Comparison of ENCODE assay signal across 8 cellular contexts in genomic region chrX:24464498-24464835, GRCh38. TPM values are rescaled to one million over a fixed set of nuclear protein-coding genes. Genes with fewer than 3 reads are reported as not detected.
DNase-seq lines count a peak whose midpoint lies in the region; ATAC-seq and TF ChIP-seq lines count a peak whose summit lies in the region.

No MANE protein-coding gene starts in this region.

- 0 out of 2 replicates have a peak, but pooled peaks cover 13% of the 10 kb centered on the region for H4K20me1 ChIP-seq in BLaER1
- no peaks in the 10 kb centered on the region for H4K20me1 ChIP-seq in MM.1S (ENCODE audit: insufficient read depth, low read length)

- no peaks in the 10 kb centered on the region for H3K36me3 ChIP-seq in BLaER1
- H3K36me3 ChIP-seq in MM.1S (replicated peaks; ENCODE audit: insufficient read depth, low read length): no peaks in the 10 kb centered on the region
- no peaks in the 10 kb centered on the region for H3K36me3 ChIP-seq in ectodermal cell (ENCODE audit: control insufficient read depth, insufficient read depth, low read length)

- ATAC-seq in HG03565 (IDR thresholded peaks at IDR 0.05; ENCODE audit: unreplicated experiment): no peak
- ATAC-seq in HG03342 (IDR thresholded peaks at IDR 0.05; ENCODE audit: unreplicated experiment): no peak

- H3K9me3 Mint-ChIP-seq in neural crest cell: no peaks in the 10 kb centered on the region

- 0 out of 2 replicates have a peak, but pooled peaks cover 6% of the 10 kb centered on the region for H3K79me2 ChIP-seq in MM.1S (ENCODE audit: low read length)

- DNase-seq in MM.1S: no peak
- DNase-seq in neural crest cell (ENCODE audit: low read depth, low spot score): no peak
- no peak for DNase-seq in NCI-H1930 (lab: John Stamatoyannopoulos, UW)
- no peak for DNase-seq in NCI-H69 (lab: John Stamatoyannopoulos, UW)

- no peaks in the 10 kb centered on the region; the same call in 1 of the 2 replicates for H3K27me3 ChIP-seq in BLaER1
- H3K27me3 ChIP-seq in MM.1S (replicated peaks; ENCODE audit: insufficient read depth, low read length): no peaks in the 10 kb centered on the region
- H3K27me3 ChIP-seq in ectodermal cell (ENCODE audit: control insufficient read depth, insufficient read depth, low read length, poor library complexity, severe bottlenecking): no peaks in the 10 kb centered on the region

- H2AFZ ChIP-seq in MM.1S (ENCODE audit: low read length): peak overlapping the region; percentile 56; the same call in 1 of the 2 replicates

- H3K27ac Mint-ChIP-seq in neural crest cell (ENCODE audit: unreplicated experiment): peak overlapping the region; percentile 95

- H3K27ac ChIP-seq in BLaER1 (no peak overlapping the region), MM.1S (ENCODE audit: low read length) (peak overlapping the region; percentile 46; the same call in 1 of the 2 replicates), ectodermal cell (ENCODE audit: insufficient read depth, low read depth, low read length, poor library complexity, severe bottlenecking) (no peak overlapping the region)

- peaks cover 19% of the 10 kb centered on the region for H3K4me1 Mint-ChIP-seq in neural crest cell

- H3K4me2 ChIP-seq in BLaER1 (peak overlapping the region; percentile 63), MM.1S (ENCODE audit: low read depth, low read length) (peak overlapping the region; percentile 68; the same call in 1 of the 2 replicates)

- WGBS in ectodermal cell, 2 experiments: 8 to 12% methylated on average over 5 of the region's 5 CpGs

- H3K4me3 ChIP-seq in BLaER1 (peak overlapping the region; percentile 81), MM.1S (ENCODE audit: low read length) (peak overlapping the region; percentile 67), ectodermal cell (ENCODE audit: insufficient read depth, low read depth, low read length) (peak overlapping the region; percentile 58)

- TF ChIP-seq CTCF in MM.1S (IDR thresholded peaks at IDR 0.05; ENCODE audit: low read length): no peak
- no peak for TF ChIP-seq CTCF in neural crest cell (conservative IDR thresholded peaks at IDR 0.05)

- H3K9me3 ChIP-seq in BLaER1 (no peaks in the 10 kb centered on the region), MM.1S (replicated peaks; ENCODE audit: insufficient read depth, low read length) (no peaks in the 10 kb centered on the region), ectodermal cell (ENCODE audit: control insufficient read depth, low read length) (no peaks in the 10 kb centered on the region)

- H3K36me3 Mint-ChIP-seq in neural crest cell (ENCODE audit: low read depth): no peaks in the 10 kb centered on the region

- H3K9ac ChIP-seq in BLaER1 (0 out of 2 replicates have a peak overlapping the region, but pooled peaks have one; percentile 63), MM.1S (ENCODE audit: low read length) (peak overlapping the region; percentile 62)

- peaks cover 6% of the 10 kb centered on the region for H3K27me3 Mint-ChIP-seq in neural crest cell (ENCODE audit: low read depth)

- H3K4me1 ChIP-seq in BLaER1 (peaks cover 26% of the 10 kb centered on the region), MM.1S (ENCODE audit: low read length) (0 out of 2 replicates have a peak, but pooled peaks cover 5% of the 10 kb centered on the region), ectodermal cell (ENCODE audit: control insufficient read depth, insufficient read depth, low read length) (no peaks in the 10 kb centered on the region)

- H3F3A ChIP-seq in MM.1S (ENCODE audit: insufficient read depth, low read length): no peaks in the 10 kb centered on the region

- H3K9me2 ChIP-seq in MM.1S (replicated peaks; ENCODE audit: insufficient read depth, low read length): no peaks in the 10 kb centered on the region

- peak overlapping the region; percentile 93 for H3K4me3 Mint-ChIP-seq in neural crest cell

RNA-seq across cellular contexts. Expression of gene PDK3, which starts 0.6 kb away (rescaled TPM):
- polyA plus RNA-seq in ectodermal cell (2013, experiment 1 of 4): 12.1 TPM
- polyA plus RNA-seq in ectodermal cell (2013, experiment 2 of 4): 12.2 TPM
- polyA plus RNA-seq in ectodermal cell (2013, experiment 3 of 4): 8.5 TPM
- 9.4 TPM for polyA plus RNA-seq in ectodermal cell (2013, experiment 4 of 4)
- 21.1 and 22.0 TPM in 2 replicates for total RNA-seq in neural crest cell
